12 cellular contexts compared by ENCODE assay signal in the genomic region with DNA sequence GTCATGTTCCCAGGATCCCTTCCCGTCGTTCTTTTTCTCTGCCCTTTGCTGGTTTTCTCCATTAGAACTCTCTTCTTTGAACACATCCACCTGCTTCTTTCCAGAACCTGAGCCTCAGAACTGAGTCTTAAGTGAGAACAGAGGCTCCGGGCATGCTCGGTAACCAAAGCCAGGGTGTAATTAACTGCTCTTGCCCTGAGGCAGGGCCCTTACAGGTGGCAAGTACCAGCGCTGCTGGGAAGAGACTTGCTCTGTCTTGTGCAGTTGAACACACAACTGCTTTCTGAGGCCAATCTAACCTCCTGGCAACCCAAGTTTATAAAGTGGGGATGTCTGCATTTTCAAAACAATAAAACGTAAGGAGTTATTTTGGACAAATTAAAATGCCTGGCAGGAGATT. TPM values are rescaled to one million over a fixed set of nuclear protein-coding genes. Genes with fewer than 3 reads are reported as not detected.
A peak's percentile ranks its signal among the peaks of the same experiment; 100 is the strongest.
DNase-seq lines count a peak whose midpoint lies in the region; ATAC-seq and TF ChIP-seq lines count a peak whose summit lies in the region.
"Had no signal": no experiment of that assay in that cellular context is flagged by ENCODE, and none has a peak within 500 bp of the region (broad histone marks: within the 10 kb centered on the region; RNA-seq: fewer than 3 reads in every experiment).

No MANE protein-coding gene starts in this region.

- H3K9me3 ChIP-seq in skeletal muscle tissue (ENCODE audit: control insufficient read depth in 3 of 3, low read length in 3 of 3): no peaks in the 10 kb centered on the region
- H3K9me3 ChIP-seq in effector memory CD4-positive, alpha-beta T cell (ENCODE audit: control insufficient read depth, low read length): no peaks in the 10 kb centered on the region

- H3K27me3 Mint-ChIP-seq in activated CD8-positive, alpha-beta memory T cell treated with anti-CD3 and anti-CD28 coated beads, Interleukin-2, amount 10 ng/mL, durations not matched to agents 7 days and 5 days: peaks cover 69% of the 10 kb centered on the region

- ATAC-seq in activated CD8-positive, alpha-beta memory T cell treated with anti-CD3 and anti-CD28 coated beads, Interleukin-2, amount 10 ng/mL, durations not matched to agents 7 days and 5 days: no peak
- ATAC-seq in foreskin keratinocyte: peak; percentile 73
- ATAC-seq: naive thymus-derived CD4-positive, alpha-beta T cell had no signal

- DNase-seq in activated CD8-positive, alpha-beta memory T cell treated with anti-CD3 and anti-CD28 coated beads, Interleukin-2, amount 10 ng/mL, durations not matched to agents 7 days and 5 days: no peak
- DNase-seq in activated CD8-positive, alpha-beta memory T cell treated with anti-CD3 and anti-CD28 coated beads, Interleukin-2, amount 50 U/mL, for 4 hours: no peak
- DNase-seq in NCI-H748 treated with DMSO at 0.1 percent for 48 hours (lab: John Stamatoyannopoulos, UW) (peak; percentile 37), foreskin keratinocyte (peak in 1 of 2 donors; percentile 66), DMS153 treated with DMSO at 0.1 percent for 48 hours (lab: John Stamatoyannopoulos, UW; ENCODE audit: unreplicated experiment) (no peak)
- DNase-seq in effector memory CD4-positive, alpha-beta T cell: no peak
- no peak for DNase-seq in activated naive CD4-positive, alpha-beta T cell treated with anti-CD3 and anti-CD28 coated beads, Interleukin-2, amount 50 U/mL, for 16 hours
- DNase-seq: amniotic stem cell; CD4-positive, CD25-positive, alpha-beta regulatory T cell; naive thymus-derived CD4-positive, alpha-beta T cell; NK-92 treated with Interleukin-12 subunit alpha and Interleukin-12 subunit beta, amount 100 ng/mL, for 24 hours had no signal

- H3K9me3 Mint-ChIP-seq in activated CD8-positive, alpha-beta memory T cell treated with anti-CD3 and anti-CD28 coated beads, Interleukin-2, amount 10 ng/mL, durations not matched to agents 7 days and 5 days (ENCODE audit: low read depth): no peaks in the 10 kb centered on the region

- peak overlapping the region in 2 of 3 donors; percentile 2 to 81 for H3K4me3 ChIP-seq in skeletal muscle tissue (ENCODE audit: low read length in 3 of 3)
- no peak overlapping the region for H3K4me3 ChIP-seq in effector memory CD4-positive, alpha-beta T cell (ENCODE audit: insufficient read depth, low read depth, low read length, poor library complexity, severe bottlenecking)

- no peaks in the 10 kb centered on the region for H3K36me3 Mint-ChIP-seq in activated CD8-positive, alpha-beta memory T cell treated with anti-CD3 and anti-CD28 coated beads, Interleukin-2, amount 10 ng/mL, durations not matched to agents 7 days and 5 days
- H3K36me3 Mint-ChIP-seq: CD4-positive, CD25-positive, alpha-beta regulatory T cell had no signal

- no peak overlapping the region for H3K27ac Mint-ChIP-seq in activated CD8-positive, alpha-beta memory T cell treated with anti-CD3 and anti-CD28 coated beads, Interleukin-2, amount 10 ng/mL, durations not matched to agents 7 days and 5 days
- H3K27ac Mint-ChIP-seq: CD4-positive, CD25-positive, alpha-beta regulatory T cell; naive thymus-derived CD4-positive, alpha-beta T cell had no signal

- peak overlapping the region; percentile 75 to 92 (median 80) for H3K9ac ChIP-seq in skeletal muscle tissue (ENCODE audit: low read depth in 1 of 3, low read length in 3 of 3)

- H3K4me1 ChIP-seq in foreskin keratinocyte (no peaks in the 10 kb centered on the region), skeletal muscle tissue (ENCODE audit: control insufficient read depth in 3 of 3, insufficient read depth in 3 of 3, low read length in 3 of 3) (peaks cover 10 to 13% (median 11%) of the 10 kb centered on the region in 3 donors)
- no peaks in the 10 kb centered on the region for H3K4me1 ChIP-seq in effector memory CD4-positive, alpha-beta T cell (ENCODE audit: control insufficient read depth, insufficient read depth, low read length, poor library complexity, severe bottlenecking)

- H3K36me3 ChIP-seq in skeletal muscle tissue (ENCODE audit: control insufficient read depth in 3 of 3, insufficient read depth in 3 of 3, low read length in 3 of 3): peaks cover 0 to 2% (median 0%) of the 10 kb centered on the region in 3 donors
- no peaks in the 10 kb centered on the region for H3K36me3 ChIP-seq in effector memory CD4-positive, alpha-beta T cell (ENCODE audit: control insufficient read depth, insufficient read depth, low read length)

- CTCF ChIA-PET in activated CD8-positive, alpha-beta memory T cell treated with anti-CD3 and anti-CD28 coated beads, Interleukin-2, amount 10 ng/mL, durations not matched to agents 7 days and 5 days (lab: Charles Lee): no interaction called here

- H3K27me3 ChIP-seq in foreskin keratinocyte (peaks cover 17% of the 10 kb centered on the region), skeletal muscle tissue (ENCODE audit: control insufficient read depth in 3 of 3, insufficient read depth in 3 of 3, low read length in 3 of 3) (peaks cover 4 to 7% (median 5%) of the 10 kb centered on the region in 3 donors)
- H3K27me3 ChIP-seq in effector memory CD4-positive, alpha-beta T cell (replicated peaks; ENCODE audit: control insufficient read depth, insufficient read depth, low read length, poor library complexity, severe bottlenecking): peaks cover 9% of the 10 kb centered on the region

- H3K4me3 Mint-ChIP-seq in activated CD8-positive, alpha-beta memory T cell treated with anti-CD3 and anti-CD28 coated beads, Interleukin-2, amount 10 ng/mL, durations not matched to agents 7 days and 5 days: peak overlapping the region; percentile 22

- H3K4me1 Mint-ChIP-seq in activated CD8-positive, alpha-beta memory T cell treated with anti-CD3 and anti-CD28 coated beads, Interleukin-2, amount 10 ng/mL, durations not matched to agents 7 days and 5 days: peaks cover 7% of the 10 kb centered on the region

- H3K27ac ChIP-seq in foreskin keratinocyte (no peak overlapping the region), skeletal muscle tissue (ENCODE audit: low read depth, low read length) (no peak overlapping the region)
- H3K27ac ChIP-seq in effector memory CD4-positive, alpha-beta T cell (ENCODE audit: insufficient read depth, low read length, poor library complexity, severe bottlenecking): no peak overlapping the region

- TF ChIP-seq CTCF in foreskin keratinocyte (conservative IDR thresholded peaks at IDR 0.05): no peak

RNA-seq across cellular contexts. Expression of gene DEK, which starts 12.3 kb away (rescaled TPM):
- 100 to 1,000 TPM; 209 to 218 TPM for total RNA-seq in activated CD8-positive, alpha-beta memory T cell treated with anti-CD3 and anti-CD28 coated beads, Interleukin-2, amount 10 ng/mL, durations not matched to agents 7 days and 5 days
- total RNA-seq in foreskin keratinocyte: 125 and 154 TPM in 2 replicates
- polyA plus RNA-seq in foreskin keratinocyte: 58.0 and 78.7 TPM in 2 replicates
- total RNA-seq in skeletal muscle tissue: 64.2 TPM
